In the genomic region with DNA sequence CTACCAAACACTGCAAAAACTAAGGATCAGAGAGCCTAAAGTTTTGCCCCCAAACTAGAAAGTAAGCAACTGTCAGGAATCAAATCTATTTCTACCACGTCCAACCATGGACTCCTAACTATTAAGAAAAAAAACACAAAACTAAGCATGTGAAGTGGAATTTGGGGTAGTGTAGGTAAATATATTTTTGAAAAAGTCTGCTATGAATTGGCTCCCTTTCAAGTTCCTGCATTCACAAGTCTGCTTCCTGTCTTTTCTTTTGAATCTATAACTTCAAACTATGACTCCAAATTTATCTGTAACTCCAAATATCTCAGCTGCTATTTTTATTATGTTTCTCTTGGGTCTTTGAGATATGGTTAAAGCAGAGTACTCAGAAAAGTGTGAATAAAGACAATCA, we compare ENCODE assay signal across 29 cellular contexts.
"Had no signal": no experiment of that assay in that cellular context is flagged by ENCODE, and none has a peak within 500 bp of the region (broad histone marks: within the 10 kb centered on the region; RNA-seq: fewer than 3 reads in every experiment).

No MANE protein-coding gene starts in this region.

- H3K36me3 ChIP-seq: ascending aorta, cardiac muscle cell, WERI-Rb-1 had no signal

- H3K4me3 ChIP-seq: ascending aorta, cardiac muscle cell, PC-9 had no signal

- H3K27me3 ChIP-seq: ascending aorta, cardiac muscle cell had no signal

- H3K4me2 ChIP-seq: KMS-11, PC-9 had no signal

- H3K9me3 ChIP-seq: ascending aorta had no signal

- ATAC-seq: activated T-cell treated with anti-CD3 and anti-CD28 coated beads, Interleukin-2, amount 50 U/mL, for 72 hours; activated T-helper 17 cell treated with anti-CD3 and anti-CD28 coated beads, Interleukin-2, amount 50 U/mL, for 72 hours; Right ventricle myocardium inferior had no signal

- H3K4me1 ChIP-seq: ascending aorta had no signal

- H3K27ac ChIP-seq: ascending aorta, cardiac muscle cell, KMS-11, PC-9, RWPE1, WERI-Rb-1 had no signal

- H3K9ac ChIP-seq: KMS-11 had no signal

- H2AFZ ChIP-seq: PC-9 had no signal

- DNase-seq: activated CD4-positive, alpha-beta memory T cell treated with anti-CD3 and anti-CD28 coated beads, Interleukin-2, amount 10 ng/mL, durations not matched to agents 7 days and 5 days; activated CD4-positive, alpha-beta T cell treated with anti-CD3 and anti-CD28 coated beads for 1 hour; activated CD4-positive, alpha-beta T cell treated with anti-CD3 and anti-CD28 coated beads for 48 hours; activated CD4-positive, CD25-positive, alpha-beta regulatory T cell; activated effector memory CD4-positive, alpha-beta T cell treated with anti-CD3 and anti-CD28 coated beads, Interleukin-2, amount 50 U/mL, for 16 hours; activated naive CD4-positive, alpha-beta T cell; activated naive CD4-positive, alpha-beta T cell treated with anti-CD3 and anti-CD28 coated beads, Interleukin-2, amount 50 U/mL, for 16 hours; activated naive CD8-positive, alpha-beta T cell treated with anti-CD3 and anti-CD28 coated beads, Interleukin-2, amount 10 ng/mL, durations not matched to agents 7 days and 5 days; activated T-cell treated with anti-CD3 and anti-CD28 coated beads, Interleukin-2, amount 50 U/mL, for 1 hour; activated T-cell treated with anti-CD3 and anti-CD28 coated beads, Interleukin-2, amount 50 U/mL, for 72 hours; amygdala; NCI-H1092 treated with DMSO at 0.1 percent for 48 hours; NCI-H1417; NCI-H1930; NCI-H2081 treated with DMSO at 0.1 percent for 48 hours; NCI-H226; NCI-H446 treated with DMSO at 0.1 percent for 48 hours; NCI-H524; NCI-H69; NCI-H82; PC-9; T1000; WERI-Rb-1 had no signal
